Comparison of ENCODE assay signal across 23 cellular contexts in genomic region chr15:79985571-79985970, GRCh38. TPM values are rescaled to one million over a fixed set of nuclear protein-coding genes. Genes with fewer than 3 reads are reported as not detected.
"Had no signal": no experiment of that assay in that cellular context is flagged by ENCODE, and none has a peak within 500 bp of the region (broad histone marks: within the 10 kb centered on the region; RNA-seq: fewer than 3 reads in every experiment).

No MANE protein-coding gene starts in this region.

- H3K4me3 ChIP-seq: PC-9 had no signal

- ATAC-seq: activated CD8-positive, alpha-beta T cell treated with anti-CD3 and anti-CD28 coated beads, Interleukin-2, amount 10 ng/mL, durations not matched to agents 7 days and 5 days; activated naive CD4-positive, alpha-beta T cell treated with anti-CD3 and anti-CD28 coated beads, Interleukin-2, amount 50 U/mL, for 72 hours; activated naive CD8-positive, alpha-beta T cell treated with anti-CD3 and anti-CD28 coated beads, Interleukin-2, amount 50 U/mL, for 24 hours; WTC11 had no signal

- DNase-seq: activated CD4-positive, alpha-beta T cell treated with anti-CD3 and anti-CD28 coated beads for 48 hours; activated CD4-positive, alpha-beta T cell treated with anti-CD3 and anti-CD28 coated beads, Interleukin-2, amount 50 U/mL, for 4 hours; activated CD4-positive, CD25-positive, alpha-beta regulatory T cell treated with anti-CD3 and anti-CD28 coated beads, Interleukin-2, amount 50 U/mL, for 72 hours; activated CD8-positive, alpha-beta memory T cell treated with anti-CD3 and anti-CD28 coated beads, Interleukin-2, amount 50 U/mL, for 48 hours; activated effector memory CD4-positive, alpha-beta T cell treated with anti-CD3 and anti-CD28 coated beads, Interleukin-2, amount 50 U/mL, for 16 hours; activated naive CD4-positive, alpha-beta T cell treated with Interleukin-2 at 50 U/mL for 16 hours; activated naive CD8-positive, alpha-beta T cell treated with anti-CD3 and anti-CD28 coated beads, Interleukin-2, amount 50 U/mL, for 24 hours; activated T-cell treated with anti-CD3 and anti-CD28 coated beads, Interleukin-2, amount 50 U/mL, for 24 hours; amygdala; Kasumi-1; KBM-7; NCI-H1048; NCI-H1436; NCI-H187 treated with DMSO at 0.1 percent for 48 hours; NCI-H2081 treated with DMSO at 0.1 percent for 48 hours; NCI-H446; NCI-H524; PC-9; SHP77 treated with DMSO at 0.1 percent for 48 hours had no signal

RNA-seq across cellular contexts. Expression of gene BCL2A1, which starts 14.6 kb away (rescaled TPM):
- total RNA-seq: astrocyte, PC-9 had no signal
